Comparison of ENCODE assay signal across 1 cellular context in the genomic region with DNA sequence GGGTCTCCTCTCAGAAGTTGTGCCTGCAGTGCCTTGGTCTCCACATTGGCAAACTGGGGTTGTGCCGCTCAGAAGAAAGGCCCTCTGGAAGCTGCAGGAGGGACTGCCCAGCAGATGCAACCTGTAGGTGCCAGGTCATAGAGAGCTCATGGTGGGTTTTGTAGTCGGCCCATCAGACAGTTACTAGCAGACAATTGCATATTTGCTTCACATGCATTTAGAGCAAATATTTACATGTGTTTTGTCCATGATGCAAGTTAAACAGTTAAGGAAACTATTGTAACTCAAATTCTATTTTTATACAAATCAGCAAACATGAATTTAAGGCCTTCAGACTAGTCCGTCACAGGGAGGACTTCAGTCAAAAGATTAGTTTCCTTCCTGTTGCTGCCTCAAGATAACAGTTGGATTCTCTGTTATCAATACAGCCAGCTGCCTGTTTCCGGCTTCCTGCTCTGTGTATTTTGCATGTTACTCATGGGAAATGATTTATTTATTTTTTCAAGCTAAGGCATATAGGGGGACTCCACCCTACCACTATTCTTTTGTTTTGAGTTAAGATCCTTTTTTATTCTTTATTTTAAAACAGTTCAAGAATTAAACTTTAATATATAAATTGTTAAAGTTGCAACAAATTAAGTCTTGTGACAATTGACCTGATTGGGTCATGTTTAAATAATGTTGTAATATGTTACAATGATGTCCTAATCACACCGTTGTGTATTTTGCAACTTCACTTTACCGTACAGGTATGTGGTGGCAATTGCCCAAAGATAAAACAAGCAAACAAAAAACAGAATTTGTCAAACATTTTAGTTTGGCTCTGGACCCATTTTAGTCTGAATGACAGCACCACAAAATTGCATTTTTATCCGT.
TF ChIP-seq lines count a peak whose summit lies in the region.

No MANE protein-coding gene starts in this region.

TF ChIP-seq in HepG2, 621 proteins besides CTCF, POLR2A, EP300 and RAD21 (continued from another document and continues in another):
- TF ChIP-seq, protein P1, sequence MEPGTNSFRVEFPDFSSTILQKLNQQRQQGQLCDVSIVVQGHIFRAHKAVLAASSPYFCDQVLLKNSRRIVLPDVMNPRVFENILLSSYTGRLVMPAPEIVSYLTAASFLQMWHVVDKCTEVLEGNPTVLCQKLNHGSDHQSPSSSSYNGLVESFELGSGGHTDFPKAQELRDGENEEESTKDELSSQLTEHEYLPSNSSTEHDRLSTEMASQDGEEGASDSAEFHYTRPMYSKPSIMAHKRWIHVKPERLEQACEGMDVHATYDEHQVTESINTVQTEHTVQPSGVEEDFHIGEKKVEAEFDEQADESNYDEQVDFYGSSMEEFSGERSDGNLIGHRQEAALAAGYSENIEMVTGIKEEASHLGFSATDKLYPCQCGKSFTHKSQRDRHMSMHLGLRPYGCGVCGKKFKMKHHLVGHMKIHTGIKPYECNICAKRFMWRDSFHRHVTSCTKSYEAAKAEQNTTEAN (CRISPR knock-in tag; conservative IDR thresholded peaks at IDR 0.05) = 0 out of 2 replicates have a peak, but pooled peaks have one; percentile 27
- TF ChIP-seq HES4 (CRISPR knock-in tag; IDR thresholded peaks at IDR 0.05; ENCODE audit: borderline replicate concordance) = no peak
- peak; percentile 60; the same call in 1 of the 2 replicates for TF ChIP-seq HDAC6 (IDR thresholded peaks at IDR 0.05; ENCODE audit: low read depth, low read length)
- TF ChIP-seq SNAI1 (CRISPR knock-in tag; IDR thresholded peaks at IDR 0.05; ENCODE audit: borderline replicate concordance) = no peak
- TF ChIP-seq ZSCAN25 (CRISPR knock-in tag; IDR thresholded peaks at IDR 0.05) = no peak; the same call in 1 of the 2 replicates
- TF ChIP-seq MYC (CRISPR knock-in tag; IDR thresholded peaks at IDR 0.05; ENCODE audit: borderline replicate concordance) = no peak; the same call in 1 of the 2 replicates
- no peak for TF ChIP-seq ZSCAN20 (CRISPR knock-in tag; IDR thresholded peaks at IDR 0.05; ENCODE audit: borderline replicate concordance)
- TF ChIP-seq NFKBIZ (CRISPR knock-in tag; IDR thresholded peaks at IDR 0.05) = peak; percentile 89
- TF ChIP-seq PHF5A (CRISPR knock-in tag; IDR thresholded peaks at IDR 0.05; ENCODE audit: low read depth, unreplicated experiment) = peak; percentile 72
- no peak for TF ChIP-seq ATF7-NPFF (CRISPR knock-in tag; IDR thresholded peaks at IDR 0.05; ENCODE audit: low read depth)
- no peak for TF ChIP-seq ZNF724P (CRISPR knock-in tag; IDR thresholded peaks at IDR 0.05; ENCODE audit: borderline replicate concordance)
- TF ChIP-seq ZNF224 (CRISPR knock-in tag; IDR thresholded peaks at IDR 0.05) = no peak
- TF ChIP-seq ZNF343 (CRISPR knock-in tag; IDR thresholded peaks at IDR 0.05) = no peak
- TF ChIP-seq, protein P2, sequence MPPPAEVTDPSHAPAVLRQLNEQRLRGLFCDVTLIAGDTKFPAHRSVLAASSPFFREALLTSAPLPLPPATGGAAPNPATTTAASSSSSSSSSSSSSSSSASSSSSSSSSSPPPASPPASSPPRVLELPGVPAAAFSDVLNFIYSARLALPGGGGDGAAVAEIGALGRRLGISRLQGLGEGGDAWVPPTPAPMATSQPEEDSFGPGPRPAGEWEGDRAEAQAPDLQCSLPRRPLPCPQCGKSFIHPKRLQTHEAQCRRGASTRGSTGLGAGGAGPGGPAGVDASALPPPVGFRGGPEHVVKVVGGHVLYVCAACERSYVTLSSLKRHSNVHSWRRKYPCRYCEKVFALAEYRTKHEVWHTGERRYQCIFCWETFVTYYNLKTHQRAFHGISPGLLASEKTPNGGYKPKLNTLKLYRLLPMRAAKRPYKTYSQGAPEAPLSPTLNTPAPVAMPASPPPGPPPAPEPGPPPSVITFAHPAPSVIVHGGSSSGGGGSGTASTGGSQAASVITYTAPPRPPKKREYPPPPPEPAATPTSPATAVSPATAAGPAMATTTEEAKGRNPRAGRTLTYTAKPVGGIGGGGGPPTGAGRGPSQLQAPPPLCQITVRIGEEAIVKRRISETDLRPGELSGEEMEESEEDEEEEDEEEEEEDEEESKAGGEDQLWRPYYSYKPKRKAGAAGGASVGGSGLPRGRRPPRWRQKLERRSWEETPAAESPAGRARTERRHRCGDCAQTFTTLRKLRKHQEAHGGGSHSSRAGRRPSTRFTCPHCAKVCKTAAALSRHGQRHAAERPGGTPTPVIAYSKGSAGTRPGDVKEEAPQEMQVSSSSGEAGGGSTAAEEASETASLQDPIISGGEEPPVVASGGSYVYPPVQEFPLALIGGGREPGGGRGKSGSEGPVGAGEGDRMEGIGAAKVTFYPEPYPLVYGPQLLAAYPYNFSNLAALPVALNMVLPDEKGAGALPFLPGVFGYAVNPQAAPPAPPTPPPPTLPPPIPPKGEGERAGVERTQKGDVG (CRISPR knock-in tag; IDR thresholded peaks at IDR 0.05; ENCODE audit: borderline replicate concordance) = 0 out of 2 replicates have a peak, but pooled peaks have one; percentile 59
- TF ChIP-seq, protein P3, sequence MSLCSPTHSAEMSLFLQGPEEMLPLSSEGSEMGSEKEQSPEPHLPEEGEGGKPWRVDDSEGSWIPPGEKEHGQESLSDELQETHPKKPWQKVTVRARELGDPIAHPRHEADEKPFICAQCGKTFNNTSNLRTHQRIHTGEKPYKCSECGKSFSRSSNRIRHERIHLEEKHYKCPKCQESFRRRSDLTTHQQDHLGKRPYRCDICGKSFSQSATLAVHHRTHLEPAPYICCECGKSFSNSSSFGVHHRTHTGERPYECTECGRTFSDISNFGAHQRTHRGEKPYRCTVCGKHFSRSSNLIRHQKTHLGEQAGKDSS (CRISPR knock-in tag; IDR thresholded peaks at IDR 0.05; ENCODE audit: borderline replicate concordance, low read depth) = 0 out of 2 replicates have a peak, but pooled peaks have one; percentile 40
- TF ChIP-seq ZNF235 (CRISPR knock-in tag; IDR thresholded peaks at IDR 0.05; ENCODE audit: borderline replicate concordance) = no peak
- TF ChIP-seq HMG20A (CRISPR knock-in tag; IDR thresholded peaks at IDR 0.05; ENCODE audit: borderline replicate concordance) = peak; percentile 82
- TF ChIP-seq ZNF780A (CRISPR knock-in tag; IDR thresholded peaks at IDR 0.05) = no peak
- TF ChIP-seq, protein P4, sequence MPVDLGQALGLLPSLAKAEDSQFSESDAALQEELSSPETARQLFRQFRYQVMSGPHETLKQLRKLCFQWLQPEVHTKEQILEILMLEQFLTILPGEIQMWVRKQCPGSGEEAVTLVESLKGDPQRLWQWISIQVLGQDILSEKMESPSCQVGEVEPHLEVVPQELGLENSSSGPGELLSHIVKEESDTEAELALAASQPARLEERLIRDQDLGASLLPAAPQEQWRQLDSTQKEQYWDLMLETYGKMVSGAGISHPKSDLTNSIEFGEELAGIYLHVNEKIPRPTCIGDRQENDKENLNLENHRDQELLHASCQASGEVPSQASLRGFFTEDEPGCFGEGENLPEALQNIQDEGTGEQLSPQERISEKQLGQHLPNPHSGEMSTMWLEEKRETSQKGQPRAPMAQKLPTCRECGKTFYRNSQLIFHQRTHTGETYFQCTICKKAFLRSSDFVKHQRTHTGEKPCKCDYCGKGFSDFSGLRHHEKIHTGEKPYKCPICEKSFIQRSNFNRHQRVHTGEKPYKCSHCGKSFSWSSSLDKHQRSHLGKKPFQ (CRISPR knock-in tag; IDR thresholded peaks at IDR 0.05; ENCODE audit: insufficient replicate concordance) = peak; percentile 26
- no peak for TF ChIP-seq ZNF564 (CRISPR knock-in tag; IDR thresholded peaks at IDR 0.05)
- TF ChIP-seq FOXA1 (IDR thresholded peaks at IDR 0.05) = peak; percentile 63
- TF ChIP-seq FOXA1 (CRISPR knock-in tag; IDR thresholded peaks at IDR 0.05) = peak; percentile 82
- TF ChIP-seq ZC3H13 (CRISPR knock-in tag; IDR thresholded peaks at IDR 0.05) = no peak
- TF ChIP-seq TBX2 (CRISPR knock-in tag; IDR thresholded peaks at IDR 0.05; ENCODE audit: borderline replicate concordance) = peak; percentile 78; the same call in 1 of the 2 replicates
- TF ChIP-seq SP5 (CRISPR knock-in tag; IDR thresholded peaks at IDR 0.05; ENCODE audit: borderline replicate concordance, low read depth) = peak; percentile 40; the same call in 1 of the 2 replicates
- TF ChIP-seq, protein P5, sequence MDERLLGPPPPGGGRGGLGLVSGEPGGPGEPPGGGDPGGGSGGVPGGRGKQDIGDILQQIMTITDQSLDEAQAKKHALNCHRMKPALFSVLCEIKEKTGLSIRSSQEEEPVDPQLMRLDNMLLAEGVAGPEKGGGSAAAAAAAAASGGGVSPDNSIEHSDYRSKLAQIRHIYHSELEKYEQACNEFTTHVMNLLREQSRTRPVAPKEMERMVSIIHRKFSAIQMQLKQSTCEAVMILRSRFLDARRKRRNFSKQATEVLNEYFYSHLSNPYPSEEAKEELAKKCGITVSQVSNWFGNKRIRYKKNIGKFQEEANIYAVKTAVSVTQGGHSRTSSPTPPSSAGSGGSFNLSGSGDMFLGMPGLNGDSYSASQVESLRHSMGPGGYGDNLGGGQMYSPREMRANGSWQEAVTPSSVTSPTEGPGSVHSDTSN (CRISPR knock-in tag; IDR thresholded peaks at IDR 0.05) = no peak
- TF ChIP-seq FOXO1 (CRISPR knock-in tag; IDR thresholded peaks at IDR 0.05) = peak; percentile 60; the same call in 1 of the 2 replicates
- peak; percentile 53 for TF ChIP-seq TBL1XR1 (IDR thresholded peaks at IDR 0.05; ENCODE audit: borderline replicate concordance, low read length, partially characterized antibody)
- peak; percentile 78 for TF ChIP-seq FOXP1 (IDR thresholded peaks at IDR 0.05)
- TF ChIP-seq FOXP1 (CRISPR knock-in tag; IDR thresholded peaks at IDR 0.05) = peak; percentile 90
- TF ChIP-seq, protein P6, sequence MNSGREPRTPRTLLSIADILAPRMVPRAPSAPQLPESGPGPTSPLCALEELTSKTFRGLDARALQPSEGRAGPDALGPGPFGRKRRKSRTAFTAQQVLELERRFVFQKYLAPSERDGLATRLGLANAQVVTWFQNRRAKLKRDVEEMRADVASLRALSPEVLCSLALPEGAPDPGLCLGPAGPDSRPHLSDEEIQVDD (CRISPR knock-in tag; IDR thresholded peaks at IDR 0.05; ENCODE audit: borderline replicate concordance) = no peak
- no peak for TF ChIP-seq FLYWCH1 (CRISPR knock-in tag; IDR thresholded peaks at IDR 0.05)
- no peak for TF ChIP-seq CC2D1A (CRISPR knock-in tag; IDR thresholded peaks at IDR 0.05)
- TF ChIP-seq, protein P7, sequence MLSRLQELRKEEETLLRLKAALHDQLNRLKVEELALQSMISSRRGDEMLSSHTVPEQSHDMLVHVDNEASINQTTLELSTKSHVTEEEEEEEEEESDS (CRISPR knock-in tag; IDR thresholded peaks at IDR 0.05; ENCODE audit: borderline replicate concordance) = peak; percentile 26; the same call in 1 of the 2 replicates
- TF ChIP-seq, protein P8, sequence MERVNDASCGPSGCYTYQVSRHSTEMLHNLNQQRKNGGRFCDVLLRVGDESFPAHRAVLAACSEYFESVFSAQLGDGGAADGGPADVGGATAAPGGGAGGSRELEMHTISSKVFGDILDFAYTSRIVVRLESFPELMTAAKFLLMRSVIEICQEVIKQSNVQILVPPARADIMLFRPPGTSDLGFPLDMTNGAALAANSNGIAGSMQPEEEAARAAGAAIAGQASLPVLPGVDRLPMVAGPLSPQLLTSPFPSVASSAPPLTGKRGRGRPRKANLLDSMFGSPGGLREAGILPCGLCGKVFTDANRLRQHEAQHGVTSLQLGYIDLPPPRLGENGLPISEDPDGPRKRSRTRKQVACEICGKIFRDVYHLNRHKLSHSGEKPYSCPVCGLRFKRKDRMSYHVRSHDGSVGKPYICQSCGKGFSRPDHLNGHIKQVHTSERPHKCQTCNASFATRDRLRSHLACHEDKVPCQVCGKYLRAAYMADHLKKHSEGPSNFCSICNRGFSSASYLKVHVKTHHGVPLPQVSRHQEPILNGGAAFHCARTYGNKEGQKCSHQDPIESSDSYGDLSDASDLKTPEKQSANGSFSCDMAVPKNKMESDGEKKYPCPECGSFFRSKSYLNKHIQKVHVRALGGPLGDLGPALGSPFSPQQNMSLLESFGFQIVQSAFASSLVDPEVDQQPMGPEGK (CRISPR knock-in tag; IDR thresholded peaks at IDR 0.05) = no peak; the same call in 1 of the 2 replicates
- no peak for TF ChIP-seq ZNF329 (CRISPR knock-in tag; IDR thresholded peaks at IDR 0.05; ENCODE audit: low read depth)
- TF ChIP-seq, protein P9, sequence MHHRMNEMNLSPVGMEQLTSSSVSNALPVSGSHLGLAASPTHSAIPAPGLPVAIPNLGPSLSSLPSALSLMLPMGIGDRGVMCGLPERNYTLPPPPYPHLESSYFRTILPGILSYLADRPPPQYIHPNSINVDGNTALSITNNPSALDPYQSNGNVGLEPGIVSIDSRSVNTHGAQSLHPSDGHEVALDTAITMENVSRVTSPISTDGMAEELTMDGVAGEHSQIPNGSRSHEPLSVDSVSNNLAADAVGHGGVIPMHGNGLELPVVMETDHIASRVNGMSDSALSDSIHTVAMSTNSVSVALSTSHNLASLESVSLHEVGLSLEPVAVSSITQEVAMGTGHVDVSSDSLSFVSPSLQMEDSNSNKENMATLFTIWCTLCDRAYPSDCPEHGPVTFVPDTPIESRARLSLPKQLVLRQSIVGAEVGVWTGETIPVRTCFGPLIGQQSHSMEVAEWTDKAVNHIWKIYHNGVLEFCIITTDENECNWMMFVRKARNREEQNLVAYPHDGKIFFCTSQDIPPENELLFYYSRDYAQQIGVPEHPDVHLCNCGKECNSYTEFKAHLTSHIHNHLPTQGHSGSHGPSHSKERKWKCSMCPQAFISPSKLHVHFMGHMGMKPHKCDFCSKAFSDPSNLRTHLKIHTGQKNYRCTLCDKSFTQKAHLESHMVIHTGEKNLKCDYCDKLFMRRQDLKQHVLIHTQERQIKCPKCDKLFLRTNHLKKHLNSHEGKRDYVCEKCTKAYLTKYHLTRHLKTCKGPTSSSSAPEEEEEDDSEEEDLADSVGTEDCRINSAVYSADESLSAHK (CRISPR knock-in tag; IDR thresholded peaks at IDR 0.05; ENCODE audit: borderline replicate concordance) = no peak
- no peak for TF ChIP-seq ZNF10 (CRISPR knock-in tag; IDR thresholded peaks at IDR 0.05; ENCODE audit: borderline replicate concordance, low read depth)
- no peak for TF ChIP-seq ZNF17 (CRISPR knock-in tag; IDR thresholded peaks at IDR 0.05)
- TF ChIP-seq, protein P10, sequence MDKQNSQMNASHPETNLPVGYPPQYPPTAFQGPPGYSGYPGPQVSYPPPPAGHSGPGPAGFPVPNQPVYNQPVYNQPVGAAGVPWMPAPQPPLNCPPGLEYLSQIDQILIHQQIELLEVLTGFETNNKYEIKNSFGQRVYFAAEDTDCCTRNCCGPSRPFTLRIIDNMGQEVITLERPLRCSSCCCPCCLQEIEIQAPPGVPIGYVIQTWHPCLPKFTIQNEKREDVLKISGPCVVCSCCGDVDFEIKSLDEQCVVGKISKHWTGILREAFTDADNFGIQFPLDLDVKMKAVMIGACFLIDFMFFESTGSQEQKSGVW (CRISPR knock-in tag; IDR thresholded peaks at IDR 0.05; ENCODE audit: borderline replicate concordance) = no peak
- TF ChIP-seq CREM (IDR thresholded peaks at IDR 0.05) = peak; percentile 91
- no peak for TF ChIP-seq CREM (CRISPR knock-in tag; IDR thresholded peaks at IDR 0.05)
- peak; percentile 93 for TF ChIP-seq NCOA2 (CRISPR knock-in tag; IDR thresholded peaks at IDR 0.05)
- TF ChIP-seq, protein P11, sequence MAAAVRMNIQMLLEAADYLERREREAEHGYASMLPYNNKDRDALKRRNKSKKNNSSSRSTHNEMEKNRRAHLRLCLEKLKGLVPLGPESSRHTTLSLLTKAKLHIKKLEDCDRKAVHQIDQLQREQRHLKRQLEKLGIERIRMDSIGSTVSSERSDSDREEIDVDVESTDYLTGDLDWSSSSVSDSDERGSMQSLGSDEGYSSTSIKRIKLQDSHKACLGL (CRISPR knock-in tag; IDR thresholded peaks at IDR 0.05) = no peak
- TF ChIP-seq ZSCAN21 (CRISPR knock-in tag; IDR thresholded peaks at IDR 0.05; ENCODE audit: borderline replicate concordance) = peak; percentile 33; the same call in 1 of the 2 replicates
- no peak for TF ChIP-seq LCORL (IDR thresholded peaks at IDR 0.05)
- TF ChIP-seq LCORL (CRISPR knock-in tag; IDR thresholded peaks at IDR 0.05) = peak; percentile 70; the same call in 1 of the 2 replicates
- peak; percentile 59 for TF ChIP-seq ZBTB7B (CRISPR knock-in tag; IDR thresholded peaks at IDR 0.05)
- no peak for TF ChIP-seq NRL (CRISPR knock-in tag; IDR thresholded peaks at IDR 0.05; ENCODE audit: borderline replicate concordance)
